In the genomic region with DNA sequence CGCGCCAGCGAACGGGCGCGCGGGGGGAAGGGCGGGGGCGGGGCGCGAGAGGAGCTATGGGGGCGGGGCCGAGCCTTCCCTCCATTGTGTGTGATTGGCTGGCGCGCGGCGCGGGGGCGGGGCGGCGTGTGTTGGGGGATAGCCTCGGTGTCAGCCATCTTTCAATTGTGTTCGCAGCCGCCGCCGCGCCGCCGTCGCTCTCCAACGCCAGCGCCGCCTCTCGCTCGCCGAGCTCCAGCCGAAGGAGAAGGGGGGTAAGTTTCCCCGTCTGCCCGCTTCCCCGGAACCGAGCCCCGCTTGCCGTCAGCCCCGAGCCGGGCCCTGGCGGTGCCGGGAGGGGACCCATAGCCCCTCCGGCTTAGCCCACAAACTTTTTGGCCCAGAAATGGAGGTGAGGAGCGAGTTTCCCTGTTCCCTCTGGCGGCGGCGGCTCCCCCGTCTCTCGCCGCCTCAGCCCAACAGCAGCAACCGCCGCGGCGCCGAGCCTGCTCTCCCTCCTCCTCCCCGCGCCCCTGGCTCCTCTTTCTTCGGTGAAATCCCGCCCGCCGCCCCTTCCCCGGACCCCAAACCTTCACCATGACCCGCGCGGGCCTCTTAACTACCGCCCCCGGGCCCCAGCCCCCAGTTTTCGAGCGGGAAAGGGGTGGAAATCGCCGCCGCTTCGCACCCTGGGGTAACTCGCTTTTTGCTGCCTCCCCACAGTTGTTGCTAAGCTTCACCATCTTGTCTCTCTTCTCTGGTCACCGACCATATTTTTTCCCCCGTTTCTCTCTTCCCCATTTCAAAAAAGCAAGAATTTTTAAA, we compare ENCODE assay signal across 1 cellular context.
TF ChIP-seq lines count a peak whose summit lies in the region.

A gene (plus strand): TSS at position 159 of the 804 bp plus-strand sequence. CDS start 1,636 bp downstream, outside the sequence.

TF ChIP-seq in HepG2, 621 proteins besides CTCF, POLR2A, EP300 and RAD21 (continued from another document and continues in another):
- TF ChIP-seq ZNF317 (CRISPR knock-in tag; IDR thresholded peaks at IDR 0.05), result no peak; the same call in 1 of the 2 replicates
- no peak for TF ChIP-seq SRSF1 (optimal IDR thresholded peaks at IDR 0.05; ENCODE audit: low read depth, low read length)
- TF ChIP-seq, protein P1, sequence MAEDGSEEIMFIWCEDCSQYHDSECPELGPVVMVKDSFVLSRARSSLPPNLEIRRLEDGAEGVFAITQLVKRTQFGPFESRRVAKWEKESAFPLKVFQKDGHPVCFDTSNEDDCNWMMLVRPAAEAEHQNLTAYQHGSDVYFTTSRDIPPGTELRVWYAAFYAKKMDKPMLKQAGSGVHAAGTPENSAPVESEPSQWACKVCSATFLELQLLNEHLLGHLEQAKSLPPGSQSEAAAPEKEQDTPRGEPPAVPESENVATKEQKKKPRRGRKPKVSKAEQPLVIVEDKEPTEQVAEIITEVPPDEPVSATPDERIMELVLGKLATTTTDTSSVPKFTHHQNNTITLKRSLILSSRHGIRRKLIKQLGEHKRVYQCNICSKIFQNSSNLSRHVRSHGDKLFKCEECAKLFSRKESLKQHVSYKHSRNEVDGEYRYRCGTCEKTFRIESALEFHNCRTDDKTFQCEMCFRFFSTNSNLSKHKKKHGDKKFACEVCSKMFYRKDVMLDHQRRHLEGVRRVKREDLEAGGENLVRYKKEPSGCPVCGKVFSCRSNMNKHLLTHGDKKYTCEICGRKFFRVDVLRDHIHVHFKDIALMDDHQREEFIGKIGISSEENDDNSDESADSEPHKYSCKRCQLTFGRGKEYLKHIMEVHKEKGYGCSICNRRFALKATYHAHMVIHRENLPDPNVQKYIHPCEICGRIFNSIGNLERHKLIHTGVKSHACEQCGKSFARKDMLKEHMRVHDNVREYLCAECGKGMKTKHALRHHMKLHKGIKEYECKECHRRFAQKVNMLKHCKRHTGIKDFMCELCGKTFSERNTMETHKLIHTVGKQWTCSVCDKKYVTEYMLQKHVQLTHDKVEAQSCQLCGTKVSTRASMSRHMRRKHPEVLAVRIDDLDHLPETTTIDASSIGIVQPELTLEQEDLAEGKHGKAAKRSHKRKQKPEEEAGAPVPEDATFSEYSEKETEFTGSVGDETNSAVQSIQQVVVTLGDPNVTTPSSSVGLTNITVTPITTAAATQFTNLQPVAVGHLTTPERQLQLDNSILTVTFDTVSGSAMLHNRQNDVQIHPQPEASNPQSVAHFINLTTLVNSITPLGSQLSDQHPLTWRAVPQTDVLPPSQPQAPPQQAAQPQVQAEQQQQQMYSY (CRISPR knock-in tag; IDR thresholded peaks at IDR 0.05), result no peak
- no peak; the same call in 1 of the 2 replicates for TF ChIP-seq GLI4 (CRISPR knock-in tag; IDR thresholded peaks at IDR 0.05; ENCODE audit: borderline replicate concordance)
- TF ChIP-seq ZKSCAN1 (IDR thresholded peaks at IDR 0.05; ENCODE audit: low read length), result no peak
- TF ChIP-seq SP2 (CRISPR knock-in tag; IDR thresholded peaks at IDR 0.05), result peak; percentile 53
- no peak for TF ChIP-seq SIX1 (CRISPR knock-in tag; IDR thresholded peaks at IDR 0.05; ENCODE audit: borderline replicate concordance)
- TF ChIP-seq NRL (CRISPR knock-in tag; IDR thresholded peaks at IDR 0.05; ENCODE audit: borderline replicate concordance), result peak; percentile 26; the same call in 1 of the 2 replicates
- TF ChIP-seq, protein P2, sequence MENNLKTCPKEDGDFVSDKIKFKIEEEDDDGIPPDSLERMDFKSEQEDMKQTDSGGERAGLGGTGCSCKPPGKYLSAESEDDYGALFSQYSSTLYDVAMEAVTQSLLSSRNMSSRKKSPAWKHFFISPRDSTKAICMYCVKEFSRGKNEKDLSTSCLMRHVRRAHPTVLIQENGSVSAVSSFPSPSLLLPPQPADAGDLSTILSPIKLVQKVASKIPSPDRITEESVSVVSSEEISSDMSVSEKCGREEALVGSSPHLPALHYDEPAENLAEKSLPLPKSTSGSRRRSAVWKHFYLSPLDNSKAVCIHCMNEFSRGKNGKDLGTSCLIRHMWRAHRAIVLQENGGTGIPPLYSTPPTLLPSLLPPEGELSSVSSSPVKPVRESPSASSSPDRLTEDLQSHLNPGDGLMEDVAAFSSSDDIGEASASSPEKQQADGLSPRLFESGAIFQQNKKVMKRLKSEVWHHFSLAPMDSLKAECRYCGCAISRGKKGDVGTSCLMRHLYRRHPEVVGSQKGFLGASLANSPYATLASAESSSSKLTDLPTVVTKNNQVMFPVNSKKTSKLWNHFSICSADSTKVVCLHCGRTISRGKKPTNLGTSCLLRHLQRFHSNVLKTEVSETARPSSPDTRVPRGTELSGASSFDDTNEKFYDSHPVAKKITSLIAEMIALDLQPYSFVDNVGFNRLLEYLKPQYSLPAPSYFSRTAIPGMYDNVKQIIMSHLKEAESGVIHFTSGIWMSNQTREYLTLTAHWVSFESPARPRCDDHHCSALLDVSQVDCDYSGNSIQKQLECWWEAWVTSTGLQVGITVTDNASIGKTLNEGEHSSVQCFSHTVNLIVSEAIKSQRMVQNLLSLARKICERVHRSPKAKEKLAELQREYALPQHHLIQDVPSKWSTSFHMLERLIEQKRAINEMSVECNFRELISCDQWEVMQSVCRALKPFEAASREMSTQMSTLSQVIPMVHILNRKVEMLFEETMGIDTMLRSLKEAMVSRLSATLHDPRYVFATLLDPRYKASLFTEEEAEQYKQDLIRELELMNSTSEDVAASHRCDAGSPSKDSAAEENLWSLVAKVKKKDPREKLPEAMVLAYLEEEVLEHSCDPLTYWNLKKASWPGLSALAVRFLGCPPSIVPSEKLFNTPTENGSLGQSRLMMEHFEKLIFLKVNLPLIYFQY (CRISPR knock-in tag; IDR thresholded peaks at IDR 0.05; ENCODE audit: borderline replicate concordance), result 0 out of 2 replicates have a peak, but pooled peaks have one; percentile 49
- no peak for TF ChIP-seq ZNF570 (CRISPR knock-in tag; IDR thresholded peaks at IDR 0.05; ENCODE audit: borderline replicate concordance)
- TF ChIP-seq MTF2 (CRISPR knock-in tag; IDR thresholded peaks at IDR 0.05; ENCODE audit: borderline replicate concordance), result no peak
- TF ChIP-seq, protein P3, sequence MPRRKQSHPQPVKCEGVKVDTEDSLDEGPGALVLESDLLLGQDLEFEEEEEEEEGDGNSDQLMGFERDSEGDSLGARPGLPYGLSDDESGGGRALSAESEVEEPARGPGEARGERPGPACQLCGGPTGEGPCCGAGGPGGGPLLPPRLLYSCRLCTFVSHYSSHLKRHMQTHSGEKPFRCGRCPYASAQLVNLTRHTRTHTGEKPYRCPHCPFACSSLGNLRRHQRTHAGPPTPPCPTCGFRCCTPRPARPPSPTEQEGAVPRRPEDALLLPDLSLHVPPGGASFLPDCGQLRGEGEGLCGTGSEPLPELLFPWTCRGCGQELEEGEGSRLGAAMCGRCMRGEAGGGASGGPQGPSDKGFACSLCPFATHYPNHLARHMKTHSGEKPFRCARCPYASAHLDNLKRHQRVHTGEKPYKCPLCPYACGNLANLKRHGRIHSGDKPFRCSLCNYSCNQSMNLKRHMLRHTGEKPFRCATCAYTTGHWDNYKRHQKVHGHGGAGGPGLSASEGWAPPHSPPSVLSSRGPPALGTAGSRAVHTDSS (CRISPR knock-in tag; conservative IDR thresholded peaks at IDR 0.05), result no peak
- TF ChIP-seq, protein P4, sequence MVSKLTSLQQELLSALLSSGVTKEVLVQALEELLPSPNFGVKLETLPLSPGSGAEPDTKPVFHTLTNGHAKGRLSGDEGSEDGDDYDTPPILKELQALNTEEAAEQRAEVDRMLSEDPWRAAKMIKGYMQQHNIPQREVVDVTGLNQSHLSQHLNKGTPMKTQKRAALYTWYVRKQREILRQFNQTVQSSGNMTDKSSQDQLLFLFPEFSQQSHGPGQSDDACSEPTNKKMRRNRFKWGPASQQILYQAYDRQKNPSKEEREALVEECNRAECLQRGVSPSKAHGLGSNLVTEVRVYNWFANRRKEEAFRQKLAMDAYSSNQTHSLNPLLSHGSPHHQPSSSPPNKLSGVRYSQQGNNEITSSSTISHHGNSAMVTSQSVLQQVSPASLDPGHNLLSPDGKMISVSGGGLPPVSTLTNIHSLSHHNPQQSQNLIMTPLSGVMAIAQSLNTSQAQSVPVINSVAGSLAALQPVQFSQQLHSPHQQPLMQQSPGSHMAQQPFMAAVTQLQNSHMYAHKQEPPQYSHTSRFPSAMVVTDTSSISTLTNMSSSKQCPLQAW (CRISPR knock-in tag; IDR thresholded peaks at IDR 0.05), result peak; percentile 73; the same call in 1 of the 2 replicates
- no peak for TF ChIP-seq ONECUT2 (CRISPR knock-in tag; IDR thresholded peaks at IDR 0.05)
- no peak for TF ChIP-seq RCOR2 (CRISPR knock-in tag; IDR thresholded peaks at IDR 0.05)
- TF ChIP-seq, protein P5, sequence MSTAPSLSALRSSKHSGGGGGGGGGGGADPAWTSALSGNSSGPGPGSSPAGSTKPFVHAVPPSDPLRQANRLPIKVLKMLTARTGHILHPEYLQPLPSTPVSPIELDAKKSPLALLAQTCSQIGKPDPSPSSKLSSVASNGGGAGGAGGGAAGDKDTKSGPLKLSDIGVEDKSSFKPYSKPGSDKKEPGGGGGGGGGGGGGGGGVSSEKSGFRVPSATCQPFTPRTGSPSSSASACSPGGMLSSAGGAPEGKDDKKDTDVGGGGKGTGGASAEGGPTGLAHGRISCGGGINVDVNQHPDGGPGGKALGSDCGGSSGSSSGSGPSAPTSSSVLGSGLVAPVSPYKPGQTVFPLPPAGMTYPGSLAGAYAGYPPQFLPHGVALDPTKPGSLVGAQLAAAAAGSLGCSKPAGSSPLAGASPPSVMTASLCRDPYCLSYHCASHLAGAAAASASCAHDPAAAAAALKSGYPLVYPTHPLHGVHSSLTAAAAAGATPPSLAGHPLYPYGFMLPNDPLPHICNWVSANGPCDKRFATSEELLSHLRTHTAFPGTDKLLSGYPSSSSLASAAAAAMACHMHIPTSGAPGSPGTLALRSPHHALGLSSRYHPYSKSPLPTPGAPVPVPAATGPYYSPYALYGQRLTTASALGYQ (CRISPR knock-in tag; IDR thresholded peaks at IDR 0.05), result peak; percentile 10; the same call in 1 of the 2 replicates
- TF ChIP-seq ZNF660 (CRISPR knock-in tag; IDR thresholded peaks at IDR 0.05; ENCODE audit: borderline replicate concordance, low read depth), result no peak
- TF ChIP-seq ZFP1 (CRISPR knock-in tag; IDR thresholded peaks at IDR 0.05), result no peak
- TF ChIP-seq, protein P6, sequence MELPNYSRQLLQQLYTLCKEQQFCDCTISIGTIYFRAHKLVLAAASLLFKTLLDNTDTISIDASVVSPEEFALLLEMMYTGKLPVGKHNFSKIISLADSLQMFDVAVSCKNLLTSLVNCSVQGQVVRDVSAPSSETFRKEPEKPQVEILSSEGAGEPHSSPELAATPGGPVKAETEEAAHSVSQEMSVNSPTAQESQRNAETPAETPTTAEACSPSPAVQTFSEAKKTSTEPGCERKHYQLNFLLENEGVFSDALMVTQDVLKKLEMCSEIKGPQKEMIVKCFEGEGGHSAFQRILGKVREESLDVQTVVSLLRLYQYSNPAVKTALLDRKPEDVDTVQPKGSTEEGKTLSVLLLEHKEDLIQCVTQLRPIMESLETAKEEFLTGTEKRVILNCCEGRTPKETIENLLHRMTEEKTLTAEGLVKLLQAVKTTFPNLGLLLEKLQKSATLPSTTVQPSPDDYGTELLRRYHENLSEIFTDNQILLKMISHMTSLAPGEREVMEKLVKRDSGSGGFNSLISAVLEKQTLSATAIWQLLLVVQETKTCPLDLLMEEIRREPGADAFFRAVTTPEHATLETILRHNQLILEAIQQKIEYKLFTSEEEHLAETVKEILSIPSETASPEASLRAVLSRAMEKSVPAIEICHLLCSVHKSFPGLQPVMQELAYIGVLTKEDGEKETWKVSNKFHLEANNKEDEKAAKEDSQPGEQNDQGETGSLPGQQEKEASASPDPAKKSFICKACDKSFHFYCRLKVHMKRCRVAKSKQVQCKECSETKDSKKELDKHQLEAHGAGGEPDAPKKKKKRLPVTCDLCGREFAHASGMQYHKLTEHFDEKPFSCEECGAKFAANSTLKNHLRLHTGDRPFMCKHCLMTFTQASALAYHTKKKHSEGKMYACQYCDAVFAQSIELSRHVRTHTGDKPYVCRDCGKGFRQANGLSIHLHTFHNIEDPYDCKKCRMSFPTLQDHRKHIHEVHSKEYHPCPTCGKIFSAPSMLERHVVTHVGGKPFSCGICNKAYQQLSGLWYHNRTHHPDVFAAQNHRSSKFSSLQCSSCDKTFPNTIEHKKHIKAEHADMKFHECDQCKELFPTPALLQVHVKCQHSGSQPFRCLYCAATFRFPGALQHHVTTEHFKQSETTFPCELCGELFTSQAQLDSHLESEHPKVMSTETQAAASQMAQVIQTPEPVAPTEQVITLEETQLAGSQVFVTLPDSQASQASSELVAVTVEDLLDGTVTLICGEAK (IDR thresholded peaks at IDR 0.05), result no peak
- TF ChIP-seq, protein P6 (CRISPR knock-in tag; IDR thresholded peaks at IDR 0.05), result peak; percentile 54; the same call in 1 of the 2 replicates
- TF ChIP-seq, protein P7, sequence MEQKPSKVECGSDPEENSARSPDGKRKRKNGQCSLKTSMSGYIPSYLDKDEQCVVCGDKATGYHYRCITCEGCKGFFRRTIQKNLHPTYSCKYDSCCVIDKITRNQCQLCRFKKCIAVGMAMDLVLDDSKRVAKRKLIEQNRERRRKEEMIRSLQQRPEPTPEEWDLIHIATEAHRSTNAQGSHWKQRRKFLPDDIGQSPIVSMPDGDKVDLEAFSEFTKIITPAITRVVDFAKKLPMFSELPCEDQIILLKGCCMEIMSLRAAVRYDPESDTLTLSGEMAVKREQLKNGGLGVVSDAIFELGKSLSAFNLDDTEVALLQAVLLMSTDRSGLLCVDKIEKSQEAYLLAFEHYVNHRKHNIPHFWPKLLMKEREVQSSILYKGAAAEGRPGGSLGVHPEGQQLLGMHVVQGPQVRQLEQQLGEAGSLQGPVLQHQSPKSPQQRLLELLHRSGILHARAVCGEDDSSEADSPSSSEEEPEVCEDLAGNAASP (CRISPR knock-in tag; IDR thresholded peaks at IDR 0.05; ENCODE audit: borderline replicate concordance), result no peak
- TF ChIP-seq ZNF777 (CRISPR knock-in tag; IDR thresholded peaks at IDR 0.05), result no peak
- TF ChIP-seq AKAP8 (CRISPR knock-in tag; IDR thresholded peaks at IDR 0.05), result no peak
- TF ChIP-seq ZBTB8A (CRISPR knock-in tag; IDR thresholded peaks at IDR 0.05; ENCODE audit: borderline replicate concordance, low read depth), result no peak
